27 cellular contexts compared by ENCODE assay signal in the genomic region with DNA sequence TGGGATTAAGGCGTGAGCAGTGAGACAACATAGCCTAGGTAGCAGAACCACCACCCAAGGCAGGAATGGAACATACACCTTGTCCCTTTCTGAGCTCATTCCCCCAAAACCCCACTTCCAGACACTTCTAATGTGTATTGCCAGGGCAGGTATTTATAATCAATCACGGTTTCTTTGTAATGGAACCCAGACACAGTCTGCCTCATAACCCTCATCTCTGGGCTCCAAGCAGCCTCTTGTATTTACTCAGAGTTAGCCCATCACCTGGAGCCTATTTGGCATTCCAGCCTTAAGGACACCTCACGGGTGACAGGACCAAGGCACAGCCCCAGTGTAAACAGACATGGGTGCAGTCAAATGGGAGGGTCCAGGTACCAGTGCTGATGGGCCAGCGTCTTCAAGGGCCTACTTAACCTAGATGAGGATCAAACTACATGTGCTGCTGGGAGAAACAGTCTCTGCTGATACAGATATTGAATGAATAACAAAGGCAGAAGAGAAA. TPM values are rescaled to one million over a fixed set of nuclear protein-coding genes. Genes with fewer than 3 reads are reported as not detected.
"Had no signal": no experiment of that assay in that cellular context is flagged by ENCODE, and none has a peak within 500 bp of the region (broad histone marks: within the 10 kb centered on the region; RNA-seq: fewer than 3 reads in every experiment).

No MANE protein-coding gene starts in this region.

- H3K4me3 ChIP-seq: Peyer's patch, SJCRH30 had no signal

- H3K27me3 ChIP-seq: Peyer's patch, SJCRH30 had no signal

- H3K9me3 ChIP-seq: Peyer's patch had no signal

- DNase-seq: KBM-7; MV-4-11; NCI-H1048; NCI-H1105; NCI-H1417; NCI-H1436 treated with DMSO at 0.1 percent for 48 hours; NCI-H1694; NCI-H187 treated with DMSO at 0.1 percent for 48 hours; NCI-H2081 treated with DMSO at 0.1 percent for 48 hours; NCI-H2171 treated with DMSO at 0.1 percent for 48 hours; NCI-H345; NCI-H446 treated with DMSO at 0.1 percent for 48 hours; NCI-H510A treated with DMSO at 0.1 percent for 48 hours; NCI-H526 treated with DMSO at 0.1 percent for 48 hours; NCI-H748 treated with DMSO at 0.1 percent for 48 hours; NK-92 treated with Interleukin-12 subunit alpha and Interleukin-12 subunit beta, amount 100 ng/mL, for 24 hours; PC-3; Peyer's patch; SHP77 treated with DMSO at 0.1 percent for 48 hours; SJCRH30 had no signal

- H3K27ac ChIP-seq: HL-60, Peyer's patch, SJCRH30 had no signal

- H3K4me1 ChIP-seq: Peyer's patch, SJCRH30 had no signal

- H3K36me3 ChIP-seq: Peyer's patch, SJCRH30 had no signal

- ATAC-seq: PC-3, Right ventricle myocardium inferior, SK-N-SH treated with all-trans-retinoic acid at 6 μM for 48 hours had no signal

RNA-seq across cellular contexts. Expression of a gene that starts 2.5 kb away (rescaled TPM):
- total RNA-seq: LHCN-M2, MCF 10A, OCI-LY7, PC-3, Peyer's patch, Right ventricle myocardium inferior, RPMI7951, SJCRH30 had no signal
